ENCODE assay signal across 10 cellular contexts in genomic region chr11:191490-192478, GRCh38. TPM values are rescaled to one million over a fixed set of nuclear protein-coding genes. Genes with fewer than 3 reads are reported as not detected.
DNase-seq lines count a peak whose midpoint lies in the region; ATAC-seq, FAIRE-seq and TF ChIP-seq lines count a peak whose summit lies in the region.
"Not testable (repeated sequence)": the region's sequence is repeated elsewhere in the genome, so short reads cannot be mapped to it uniquely, and the experiment has no call there.
"Had no signal": no experiment of that assay in that cellular context is flagged by ENCODE, and none has a peak within 500 bp of the region (broad histone marks: within the 10 kb centered on the region; RNA-seq: fewer than 3 reads in every experiment).

No MANE protein-coding gene starts in this region.

- POLR2A ChIA-PET in K562 (lab: Yijun Ruan, JAX): not testable (repeated sequence)

- H3K4me2 ChIP-seq in K562 (ENCODE audit: insufficient read depth, low read length): not testable (repeated sequence)

- not testable (repeated sequence) for BruUV-seq in K562 (replicated peaks; lab: Mats Ljungman, UMichigan)

- FAIRE-seq in A204.1 (lab: Jason Lieb, UNC) (peak; percentile 70), K562 (lab: Jason Lieb, UNC) (peak; percentile 96)

- not testable (repeated sequence) for H3K36me3 Mint-ChIP-seq in nephron (ENCODE audit: low read depth)

- H3K27me3 ChIP-seq in Peyer's patch; K562 (ENCODE audit: control insufficient read depth in 2 of 2, insufficient read depth in 2 of 2, low read length in 2 of 2): not testable (repeated sequence)

- not testable (repeated sequence) for H3K27ac Mint-ChIP-seq in nephron

- WGBS in K562 (ENCODE audit: insufficient coverage, low coverage, missing lambda C conversion rate): 33% methylated on average over 4 of the region's 8 CpGs

- not testable (repeated sequence) for TF ChIP-seq POLR2A in Peyer's patch (IDR thresholded peaks at IDR 0.05); K562 (conservative IDR thresholded peaks at IDR 0.05)

- CTCF ChIA-PET in K562 (lab: Yijun Ruan, JAX; ENCODE audit: low intra/inter-chr PET ratio): not testable (repeated sequence)

- H3K4me1 Mint-ChIP-seq in nephron: not testable (repeated sequence)

- TF ChIP-seq EP300 in K562 (IDR thresholded peaks at IDR 0.05; ENCODE audit: low read length): not testable (repeated sequence)

- intact Hi-C loops in K562 (cut with micrococcal nuclease); Right ventricle myocardium superior (cut with DNase I): not testable (repeated sequence)

- not testable (repeated sequence) for H3K27ac ChIP-seq in Peyer's patch; K562 (ENCODE audit: extremely low read depth, low read depth, low read length)

- H3K4me1 ChIP-seq in Peyer's patch; K562 (replicated peaks in 1 of 2; ENCODE audit: control insufficient read depth in 2 of 2, insufficient read depth in 2 of 2, low read length in 2 of 2): not testable (repeated sequence)

- H2AFZ ChIP-seq in K562 (ENCODE audit: low read depth, low read length): not testable (repeated sequence)

- DNase-seq in GM13977 (ENCODE audit: low spot score); K562 (ENCODE audit: extremely low read depth in 1 of 4, low spot score in 3 of 4): not testable (repeated sequence)
- peak in 1 of 3 donors; percentile 73 for DNase-seq in Peyer's patch
- DNase-seq in activated CD8-positive, alpha-beta memory T cell treated with anti-CD3 and anti-CD28 coated beads, Interleukin-2, amount 50 U/mL, for 48 hours: peak; percentile 59
- peak; percentile 43 for DNase-seq in Right ventricle myocardium superior
- peak; percentile 36 to 41 for DNase-seq in stimulated activated CD4-positive, alpha-beta T cell treated with anti-CD3 and anti-CD28 coated beads, Interleukin-4, amount 100 ng/mL, for 4 hours

- not testable (repeated sequence) for H3K9me1 ChIP-seq in K562 (ENCODE audit: control insufficient read depth, insufficient read depth, low read length)

- peak; percentile 96 for ATAC-seq in K562
- ATAC-seq in Right ventricle myocardium superior (ENCODE audit: poor library complexity): peak; percentile 70

- not testable (repeated sequence) for H3K9ac ChIP-seq in K562 (ENCODE audit: insufficient read depth in 1 of 2, low read depth in 2 of 2, low read length in 2 of 2)

- H3K79me2 ChIP-seq in K562 (ENCODE audit: control insufficient read depth, insufficient read depth, low read length): not testable (repeated sequence)

- H3K9me3 ChIP-seq in Peyer's patch; K562 (replicated peaks; ENCODE audit: control insufficient read depth, insufficient read depth, low read depth, low read length): not testable (repeated sequence)

- H3K4me3 Mint-ChIP-seq in nephron: not testable (repeated sequence)

- not testable (repeated sequence) for H3K36me3 ChIP-seq in Peyer's patch; K562 (ENCODE audit: control insufficient read depth, insufficient read depth, low read length)

- TF ChIP-seq CTCF in GM13977 (IDR thresholded peaks at IDR 0.05; ENCODE audit: extremely low read depth, insufficient read depth, missing control alignments) (peak; percentile 58), Peyer's patch (IDR thresholded peaks at IDR 0.05) (peak in 5 of 6 experiments; percentile 25 to 41 (median 35)), K562 (IDR thresholded peaks at IDR 0.05 in 2 of 3, conservative IDR thresholded peaks at IDR 0.05 in 1 of 3; ENCODE audit: insufficient read depth in 2 of 3, low read depth in 1 of 3, low read length in 3 of 3) (peak; percentile 24 to 45 (median 28); a peak in 4 of 6 replicates), nephron (IDR thresholded peaks at IDR 0.05; ENCODE audit: unreplicated experiment in 3 of 3) (peak in 2 of 3 experiments; percentile 23 to 25)

- not testable (repeated sequence) for H3K9me3 Mint-ChIP-seq in nephron

- not testable (repeated sequence) for H3K27me3 Mint-ChIP-seq in nephron (ENCODE audit: low read depth)

- peak; percentile 24 to 56; a peak in 2 of 4 replicates for TF ChIP-seq RAD21 in K562 (CRISPR knock-in tag; conservative IDR thresholded peaks at IDR 0.05 in 1 of 2, IDR thresholded peaks at IDR 0.05 in 1 of 2)

- in situ Hi-C loops in GM13977 (cut with MboI; ENCODE audit: low pct_unique_long_range_greater_than_20kb, low sequenced_read_pairs, unreplicated experiment): not testable (repeated sequence)
- in situ Hi-C loops in K562 (cut with MboI): loop anchor here (5.0 kb wide), 1 partner anchor 54 kb away; no protein-coding TSS in a partner anchor

- not testable (repeated sequence) for H3K4me3 ChIP-seq in Peyer's patch, K562

- not testable (repeated sequence) for H4K20me1 ChIP-seq in K562 (replicated peaks; ENCODE audit: control insufficient read depth, insufficient read depth, low read length)

RNA-seq across cellular contexts. Expression of gene SCGB1C1, which starts 1.1 kb away (rescaled TPM):
- total RNA-seq in Peyer's patch: not detected
- total RNA-seq in K562 (2011; cell fraction: chromatin; rRNA removed; ENCODE audit: low replicate concordance): not detected in 2 replicates
- total RNA-seq in K562 (2011; cell fraction: nucleolus; rRNA removed): not detected in 2 replicates
- total RNA-seq in K562 (2011; cell fraction: nucleoplasm; rRNA removed): not detected in 2 replicates
- total RNA-seq in K562 (2014; rRNA removed): not detected in 2 replicates
- not detected in 2 replicates for total RNA-seq in K562 (2014; rRNA removed; fragmentation: Illumina TruSeq; extraction: Trizol)
- not detected in 2 replicates for total RNA-seq in K562 (2015; rRNA removed; fragmentation: Illumina TruSeq; extraction: Trizol)
- total RNA-seq in K562 (2021): not detected in 2 replicates
- polyA plus RNA-seq in K562 (2011; rRNA removed): not detected in 2 replicates
- polyA plus RNA-seq in K562 (2011; cell fraction: cytosol; rRNA removed): not detected in 2 replicates
- polyA plus RNA-seq in K562 (2011; cell fraction: nucleus; rRNA removed): not detected in 2 replicates
- polyA plus RNA-seq in K562 (2012): not detected in 2 replicates
- not detected in 2 replicates for polyA plus RNA-seq in K562 (2014; fragmentation: Illumina TruSeq; extraction: Trizol)
- polyA plus RNA-seq in K562 (2014; fragmentation: Nextera tagmentation; extraction: Ambion mirVana): not detected
- polyA plus RNA-seq in K562 (2014; rRNA removed): not detected in 2 replicates
- polyA minus RNA-seq in K562 (2011; rRNA and poly(A)+ RNA removed): not detected in 2 replicates
- polyA minus RNA-seq in K562 (2011; cell fraction: cytosol; rRNA and poly(A)+ RNA removed): not detected in 2 replicates
- polyA minus RNA-seq in K562 (2011; cell fraction: nucleus; rRNA and poly(A)+ RNA removed): not detected in 2 replicates
- total RNA-seq in Right ventricle myocardium superior: not detected
- total RNA-seq: A172, HT1080 had no signal

RNA-seq across cellular contexts. Expression of gene BET1L, which starts 15.4 kb away (rescaled TPM):
- 10 to 100 TPM; 20.6 to 69.7 (median 40.1) TPM for total RNA-seq in Peyer's patch
- total RNA-seq in K562 (2011; cell fraction: chromatin; rRNA removed; ENCODE audit: low replicate concordance): 168 and 375 TPM in 2 replicates
- total RNA-seq in K562 (2011; cell fraction: nucleolus; rRNA removed): 219 and 250 TPM in 2 replicates
- total RNA-seq in K562 (2011; cell fraction: nucleoplasm; rRNA removed): 182 and 198 TPM in 2 replicates
- total RNA-seq in K562 (2014; rRNA removed): 18.3 and 26.8 TPM in 2 replicates
- total RNA-seq in K562 (2014; rRNA removed; fragmentation: Illumina TruSeq; extraction: Trizol): 12.6 and 18.8 TPM in 2 replicates
- total RNA-seq in K562 (2015; rRNA removed; fragmentation: Illumina TruSeq; extraction: Trizol): 19.9 and 21.3 TPM in 2 replicates
- 55.9 and 59.7 TPM in 2 replicates for total RNA-seq in K562 (2021)
- 69.1 and 111 TPM in 2 replicates for polyA plus RNA-seq in K562 (2011; rRNA removed)
- polyA plus RNA-seq in K562 (2011; cell fraction: cytosol; rRNA removed): 133 and 146 TPM in 2 replicates
- 154 and 183 TPM in 2 replicates for polyA plus RNA-seq in K562 (2011; cell fraction: nucleus; rRNA removed)
- 42.7 and 71.4 TPM in 2 replicates for polyA plus RNA-seq in K562 (2012)
- 65.3 and 66.3 TPM in 2 replicates for polyA plus RNA-seq in K562 (2014; fragmentation: Illumina TruSeq; extraction: Trizol)
- polyA plus RNA-seq in K562 (2014; fragmentation: Nextera tagmentation; extraction: Ambion mirVana): 10 to 100 TPM in 1 of 2 experiments, 1 to 10 TPM in 1; 9.9 to 12.1 TPM
- polyA plus RNA-seq in K562 (2014; rRNA removed): 41.1 and 49.5 TPM in 2 replicates
- polyA minus RNA-seq in K562 (2011; rRNA and poly(A)+ RNA removed): 80.3 and 82.9 TPM in 2 replicates
- 38.7 and 41.0 TPM in 2 replicates for polyA minus RNA-seq in K562 (2011; cell fraction: cytosol; rRNA and poly(A)+ RNA removed)
- 94.4 and 132 TPM in 2 replicates for polyA minus RNA-seq in K562 (2011; cell fraction: nucleus; rRNA and poly(A)+ RNA removed)
- 20.0 TPM for total RNA-seq in Right ventricle myocardium superior

RNA-seq across cellular contexts. Expression of gene RIC8A, which starts 15.7 kb away (rescaled TPM):
- total RNA-seq in Peyer's patch: 100 to 1,000 TPM in 1 of 4 donors, 10 to 100 TPM in 3; 65.0 to 108 (median 86.8) TPM
- 113 and 349 TPM in 2 replicates for total RNA-seq in K562 (2011; cell fraction: chromatin; rRNA removed; ENCODE audit: low replicate concordance)
- 221 and 252 TPM in 2 replicates for total RNA-seq in K562 (2011; cell fraction: nucleolus; rRNA removed)
- 129 and 148 TPM in 2 replicates for total RNA-seq in K562 (2011; cell fraction: nucleoplasm; rRNA removed)
- total RNA-seq in K562 (2014; rRNA removed): 92.6 and 135 TPM in 2 replicates
- 43.5 and 50.6 TPM in 2 replicates for total RNA-seq in K562 (2014; rRNA removed; fragmentation: Illumina TruSeq; extraction: Trizol)
- total RNA-seq in K562 (2015; rRNA removed; fragmentation: Illumina TruSeq; extraction: Trizol): 85.8 and 86.3 TPM in 2 replicates
- total RNA-seq in K562 (2021): 103 and 108 TPM in 2 replicates
- polyA plus RNA-seq in K562 (2011; rRNA removed): 72.1 and 81.8 TPM in 2 replicates
- polyA plus RNA-seq in K562 (2011; cell fraction: cytosol; rRNA removed): 86.8 and 148 TPM in 2 replicates
- polyA plus RNA-seq in K562 (2011; cell fraction: nucleus; rRNA removed): 298 and 428 TPM in 2 replicates
- 79.6 and 101 TPM in 2 replicates for polyA plus RNA-seq in K562 (2012)
- 88.1 and 93.2 TPM in 2 replicates for polyA plus RNA-seq in K562 (2014; fragmentation: Illumina TruSeq; extraction: Trizol)
- 10 to 100 TPM; 10.7 to 13.6 TPM for polyA plus RNA-seq in K562 (2014; fragmentation: Nextera tagmentation; extraction: Ambion mirVana)
- polyA plus RNA-seq in K562 (2014; rRNA removed): 69.6 and 109 TPM in 2 replicates
- 54.7 and 72.9 TPM in 2 replicates for polyA minus RNA-seq in K562 (2011; rRNA and poly(A)+ RNA removed)
- 45.9 and 91.2 TPM in 2 replicates for polyA minus RNA-seq in K562 (2011; cell fraction: cytosol; rRNA and poly(A)+ RNA removed)
- 83.9 and 102 TPM in 2 replicates for polyA minus RNA-seq in K562 (2011; cell fraction: nucleus; rRNA and poly(A)+ RNA removed)
- 51.9 TPM for total RNA-seq in Right ventricle myocardium superior

RNA-seq across cellular contexts. Expression of gene SIRT3, which starts 44.4 kb away (rescaled TPM):
- total RNA-seq in Peyer's patch: 10 to 100 TPM; 21.2 to 36.3 (median 29.3) TPM
- total RNA-seq in K562 (2011; cell fraction: chromatin; rRNA removed; ENCODE audit: low replicate concordance): 63.3 and 67.6 TPM in 2 replicates
- total RNA-seq in K562 (2011; cell fraction: nucleolus; rRNA removed): 36.5 and 39.2 TPM in 2 replicates
- 42.6 and 50.4 TPM in 2 replicates for total RNA-seq in K562 (2011; cell fraction: nucleoplasm; rRNA removed)
- 13.3 and 14.5 TPM in 2 replicates for total RNA-seq in K562 (2014; rRNA removed)
- total RNA-seq in K562 (2014; rRNA removed; fragmentation: Illumina TruSeq; extraction: Trizol): 8.6 and 8.7 TPM in 2 replicates
- total RNA-seq in K562 (2015; rRNA removed; fragmentation: Illumina TruSeq; extraction: Trizol): 8.2 and 10.0 TPM in 2 replicates
- total RNA-seq in K562 (2021): 14.9 and 15.2 TPM in 2 replicates
- polyA plus RNA-seq in K562 (2011; rRNA removed): 21.0 and 21.2 TPM in 2 replicates
- polyA plus RNA-seq in K562 (2011; cell fraction: cytosol; rRNA removed): 28.7 and 34.0 TPM in 2 replicates
- 35.7 and 37.1 TPM in 2 replicates for polyA plus RNA-seq in K562 (2011; cell fraction: nucleus; rRNA removed)
- polyA plus RNA-seq in K562 (2012): 19.8 and 24.0 TPM in 2 replicates
- polyA plus RNA-seq in K562 (2014; fragmentation: Illumina TruSeq; extraction: Trizol): 18.4 and 20.5 TPM in 2 replicates
- 1 to 10 TPM; 1.9 to 2.9 TPM for polyA plus RNA-seq in K562 (2014; fragmentation: Nextera tagmentation; extraction: Ambion mirVana)
- polyA plus RNA-seq in K562 (2014; rRNA removed): 23.8 and 27.5 TPM in 2 replicates
- polyA minus RNA-seq in K562 (2011; rRNA and poly(A)+ RNA removed): 15.4 and 17.4 TPM in 2 replicates
- polyA minus RNA-seq in K562 (2011; cell fraction: cytosol; rRNA and poly(A)+ RNA removed): 5.5 and 16.2 TPM in 2 replicates
- 10.7 and 13.6 TPM in 2 replicates for polyA minus RNA-seq in K562 (2011; cell fraction: nucleus; rRNA and poly(A)+ RNA removed)
- 42.6 TPM for total RNA-seq in Right ventricle myocardium superior

RNA-seq across cellular contexts. Expression of gene PSMD13, which starts 45.0 kb away (rescaled TPM):
- total RNA-seq in Peyer's patch: 100 to 1,000 TPM in 2 of 4 donors, 10 to 100 TPM in 2; 74.5 to 125 (median 96.9) TPM
- total RNA-seq in K562 (2011; cell fraction: chromatin; rRNA removed; ENCODE audit: low replicate concordance): 209 and 273 TPM in 2 replicates
- total RNA-seq in K562 (2011; cell fraction: nucleolus; rRNA removed): 153 and 159 TPM in 2 replicates
- total RNA-seq in K562 (2011; cell fraction: nucleoplasm; rRNA removed): 172 and 176 TPM in 2 replicates
- 279 and 309 TPM in 2 replicates for total RNA-seq in K562 (2014; rRNA removed)
- total RNA-seq in K562 (2014; rRNA removed; fragmentation: Illumina TruSeq; extraction: Trizol): 199 and 209 TPM in 2 replicates
- 176 and 185 TPM in 2 replicates for total RNA-seq in K562 (2015; rRNA removed; fragmentation: Illumina TruSeq; extraction: Trizol)
- 236 and 254 TPM in 2 replicates for total RNA-seq in K562 (2021)
- polyA plus RNA-seq in K562 (2011; rRNA removed): 225 and 267 TPM in 2 replicates
- 208 and 225 TPM in 2 replicates for polyA plus RNA-seq in K562 (2011; cell fraction: cytosol; rRNA removed)
- polyA plus RNA-seq in K562 (2011; cell fraction: nucleus; rRNA removed): 238 and 252 TPM in 2 replicates
- polyA plus RNA-seq in K562 (2012): 146 and 216 TPM in 2 replicates
- polyA plus RNA-seq in K562 (2014; fragmentation: Illumina TruSeq; extraction: Trizol): 225 and 237 TPM in 2 replicates
- 100 to 1,000 TPM; 370 to 383 TPM for polyA plus RNA-seq in K562 (2014; fragmentation: Nextera tagmentation; extraction: Ambion mirVana)
- 292 and 304 TPM in 2 replicates for polyA plus RNA-seq in K562 (2014; rRNA removed)
- polyA minus RNA-seq in K562 (2011; rRNA and poly(A)+ RNA removed): 144 and 174 TPM in 2 replicates
- polyA minus RNA-seq in K562 (2011; cell fraction: cytosol; rRNA and poly(A)+ RNA removed): 61.1 and 89.0 TPM in 2 replicates
- polyA minus RNA-seq in K562 (2011; cell fraction: nucleus; rRNA and poly(A)+ RNA removed): 54.5 and 75.3 TPM in 2 replicates
- 93.4 TPM for total RNA-seq in Right ventricle myocardium superior
